In the genomic region with DNA sequence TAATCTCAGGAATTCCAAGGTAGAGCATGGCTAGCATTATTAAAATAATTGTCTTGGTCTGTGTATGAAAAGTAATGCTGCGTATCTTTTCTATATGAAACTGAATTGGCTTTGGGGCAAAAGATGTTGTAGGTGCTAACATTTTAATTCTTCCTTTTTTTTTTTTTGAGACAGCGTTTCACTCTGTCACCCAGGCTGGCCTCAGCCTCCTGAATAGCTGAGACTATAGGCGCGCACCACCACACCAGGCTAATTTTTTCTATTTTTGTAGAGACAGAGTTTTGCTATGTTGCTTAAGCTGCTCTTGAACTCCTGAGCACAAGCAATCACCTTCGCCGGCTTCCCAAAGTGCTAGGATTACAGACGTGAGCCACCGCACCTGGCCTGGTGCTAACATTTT, we compare ENCODE assay signal across 12 cellular contexts. TPM values are rescaled to one million over a fixed set of nuclear protein-coding genes. Genes with fewer than 3 reads are reported as not detected.
DNase-seq lines count a peak whose midpoint lies in the region; ATAC-seq, FAIRE-seq and TF ChIP-seq lines count a peak whose summit lies in the region.
"Had no signal": no experiment of that assay in that cellular context is flagged by ENCODE, and none has a peak within 500 bp of the region (broad histone marks: within the 10 kb centered on the region; RNA-seq: fewer than 3 reads in every experiment).

No MANE protein-coding gene starts in this region.

- peaks cover 61% of the 10 kb centered on the region for H3K36me3 Mint-ChIP-seq in T-helper 2 cell treated with Interferon-gamma antibody and Interleukin-4, amounts not matched to agents 5 μg/mL and 100 μg/mL, for 36 hours (ENCODE audit: low read depth)
- peaks cover 39% of the 10 kb centered on the region for H3K36me3 Mint-ChIP-seq in activated naive CD8-positive, alpha-beta T cell treated with anti-CD3 and anti-CD28 coated beads, Interleukin-2, amount 10 ng/mL, durations not matched to agents 7 days and 5 days

- H3K4me2 ChIP-seq in Karpas-422 (ENCODE audit: low read depth, low read length, poor library complexity, severe bottlenecking) = peak overlapping the region; percentile 32
- H3K4me2 ChIP-seq: A549 had no signal

- H3K27me3 Mint-ChIP-seq in T-helper 2 cell treated with Interferon-gamma antibody and Interleukin-4, amounts not matched to agents 5 μg/mL and 100 μg/mL, for 36 hours (ENCODE audit: low read depth) = no peaks in the 10 kb centered on the region
- H3K27me3 Mint-ChIP-seq in activated naive CD8-positive, alpha-beta T cell treated with anti-CD3 and anti-CD28 coated beads, Interleukin-2, amount 10 ng/mL, durations not matched to agents 7 days and 5 days = no peaks in the 10 kb centered on the region

- H3K9me3 Mint-ChIP-seq in T-helper 2 cell treated with Interferon-gamma antibody and Interleukin-4, amounts not matched to agents 5 μg/mL and 100 μg/mL, for 36 hours = peaks cover 12% of the 10 kb centered on the region
- no peaks in the 10 kb centered on the region for H3K9me3 Mint-ChIP-seq in activated naive CD8-positive, alpha-beta T cell treated with anti-CD3 and anti-CD28 coated beads, Interleukin-2, amount 10 ng/mL, durations not matched to agents 7 days and 5 days

- 84 to 91% (median 85%) methylated on average over 8 of the region's 8 CpGs for WGBS in small intestine, 3 donors

- POLR2A ChIA-PET in activated naive CD8-positive, alpha-beta T cell treated with anti-CD3 and anti-CD28 coated beads, Interleukin-2, amount 10 ng/mL, durations not matched to agents 7 days and 5 days (lab: Charles Lee) = interaction anchor here (0.8 kb wide), 1 partner anchor 23 kb away, joined by 3 read pairs; no protein-coding TSS in a partner anchor

- H3K79me2 ChIP-seq in Karpas-422 (ENCODE audit: low read length) = peaks cover 100% of the 10 kb centered on the region

- H3K27me3 ChIP-seq in Karpas-422 (ENCODE audit: low read length) (no peaks in the 10 kb centered on the region), small intestine (ENCODE audit: control insufficient read depth in 2 of 2, insufficient read depth in 2 of 2, low read length in 2 of 2) (no peaks in the 10 kb centered on the region), gastrocnemius medialis (no peaks in the 10 kb centered on the region)
- H3K27me3 ChIP-seq: transverse colon had no signal

- H4K20me1 ChIP-seq in Karpas-422 (ENCODE audit: insufficient read depth, low read depth, low read length) = no peaks in the 10 kb centered on the region

- H3K27ac ChIP-seq in Karpas-422 (ENCODE audit: low read length) (peak overlapping the region; percentile 63), small intestine (ENCODE audit: low read depth in 1 of 2, low read length in 1 of 2) (peak overlapping the region; percentile 11 to 59), gastrocnemius medialis (no peak overlapping the region), caudate nucleus (ENCODE audit: low read depth, low read length) (no peak overlapping the region)
- H3K27ac ChIP-seq: A549 had no signal

- no peak for TF ChIP-seq POLR2A in gastrocnemius medialis (IDR thresholded peaks at IDR 0.05)

- H3K36me3 ChIP-seq in Karpas-422 (ENCODE audit: insufficient read depth, low read length) = peaks cover 31% of the 10 kb centered on the region
- peaks cover 0 to 1% of the 10 kb centered on the region in 2 donors for H3K36me3 ChIP-seq in small intestine (ENCODE audit: control insufficient read depth in 2 of 2, insufficient read depth in 2 of 2, low read length in 2 of 2)
- H3K36me3 ChIP-seq in gastrocnemius medialis = peaks cover 0 to 4% of the 10 kb centered on the region in 2 donors
- H3K36me3 ChIP-seq: HAP-1, transverse colon had no signal

- H3K4me1 Mint-ChIP-seq in T-helper 2 cell treated with Interferon-gamma antibody and Interleukin-4, amounts not matched to agents 5 μg/mL and 100 μg/mL, for 36 hours (ENCODE audit: low read depth) = peaks cover 59% of the 10 kb centered on the region
- peaks cover 48% of the 10 kb centered on the region for H3K4me1 Mint-ChIP-seq in activated naive CD8-positive, alpha-beta T cell treated with anti-CD3 and anti-CD28 coated beads, Interleukin-2, amount 10 ng/mL, durations not matched to agents 7 days and 5 days

- H3K9me3 ChIP-seq in Karpas-422 (ENCODE audit: low read length) = no peaks in the 10 kb centered on the region
- no peaks in the 10 kb centered on the region for H3K9me3 ChIP-seq in small intestine (ENCODE audit: control insufficient read depth, low read depth)
- no peaks in the 10 kb centered on the region for H3K9me3 ChIP-seq in gastrocnemius medialis
- H3K9me3 ChIP-seq: A549, HAP-1, transverse colon had no signal

- FAIRE-seq in small intestine (lab: Jason Lieb, UNC) = no peak
- FAIRE-seq: A549 had no signal

- H3K9ac ChIP-seq in Karpas-422 (ENCODE audit: low read length) = no peak overlapping the region

- peak overlapping the region; percentile 77 for H3K4me3 Mint-ChIP-seq in T-helper 2 cell treated with Interferon-gamma antibody and Interleukin-4, amounts not matched to agents 5 μg/mL and 100 μg/mL, for 36 hours
- peak overlapping the region; percentile 78 for H3K4me3 Mint-ChIP-seq in activated naive CD8-positive, alpha-beta T cell treated with anti-CD3 and anti-CD28 coated beads, Interleukin-2, amount 10 ng/mL, durations not matched to agents 7 days and 5 days

- in situ Hi-C loops in gastrocnemius medialis (cut with MboI; ENCODE audit: low sequenced_read_pairs in 4 of 4) = no loop called here

- H2AFZ ChIP-seq in Karpas-422 (ENCODE audit: low read length) = no peak overlapping the region

- H3K4me3 ChIP-seq in Karpas-422 (ENCODE audit: low read length) = no peak overlapping the region
- H3K4me3 ChIP-seq in small intestine (ENCODE audit: low read depth in 1 of 2, low read length in 2 of 2) = no peak overlapping the region
- no peak overlapping the region for H3K4me3 ChIP-seq in gastrocnemius medialis
- H3K4me3 ChIP-seq: A549, HAP-1, transverse colon had no signal

- no peak for DNase-seq in T-helper 2 cell treated with Interferon-gamma antibody and Interleukin-4, amounts not matched to agents 5 μg/mL and 100 μg/mL, for 36 hours (ENCODE audit: low spot score)
- no peak for DNase-seq in T-helper 2 cell
- DNase-seq in Karpas-422 = no peak
- DNase-seq in activated naive CD8-positive, alpha-beta T cell treated with anti-CD3 and anti-CD28 coated beads, Interleukin-2, amount 10 ng/mL, durations not matched to agents 7 days and 5 days = no peak
- DNase-seq in small intestine = no peak
- DNase-seq in gastrocnemius medialis = no peak
- no peak for DNase-seq in middle frontal gyrus (ENCODE audit: extremely low spot score, low spot score)
- DNase-seq in caudate nucleus (lab: John Stamatoyannopoulos, UW) = no peak
- DNase-seq: DMS153, transverse colon had no signal

- no peaks in the 10 kb centered on the region for H3K9me2 ChIP-seq in Karpas-422 (replicated peaks; ENCODE audit: insufficient read depth, low read length)

- TF ChIP-seq CTCF in gastrocnemius medialis (IDR thresholded peaks at IDR 0.05 in 4 of 5, conservative IDR thresholded peaks at IDR 0.05 in 1 of 5) = no peak

- peaks cover 38% of the 10 kb centered on the region for H3K4me1 ChIP-seq in Karpas-422 (ENCODE audit: low read length)
- no peaks in the 10 kb centered on the region for H3K4me1 ChIP-seq in small intestine (ENCODE audit: control insufficient read depth in 2 of 2, insufficient read depth in 1 of 2, low read depth in 1 of 2, low read length in 1 of 2)
- peaks cover 18 to 27% of the 10 kb centered on the region in 2 donors for H3K4me1 ChIP-seq in gastrocnemius medialis
- H3K4me1 ChIP-seq: HAP-1 had no signal

- peak; percentile 24 for ATAC-seq in activated naive CD8-positive, alpha-beta T cell treated with anti-CD3 and anti-CD28 coated beads, Interleukin-2, amount 10 ng/mL, durations not matched to agents 7 days and 5 days (ENCODE audit: low read depth)
- no peak for ATAC-seq in gastrocnemius medialis
- ATAC-seq: A549 had no signal

- intact Hi-C loops in gastrocnemius medialis (cut with DNase I; ENCODE audit: low total_unique reads) = no loop called here

- H3K27ac Mint-ChIP-seq in T-helper 2 cell treated with Interferon-gamma antibody and Interleukin-4, amounts not matched to agents 5 μg/mL and 100 μg/mL, for 36 hours = peak overlapping the region; percentile 97
- H3K27ac Mint-ChIP-seq in activated naive CD8-positive, alpha-beta T cell treated with anti-CD3 and anti-CD28 coated beads, Interleukin-2, amount 10 ng/mL, durations not matched to agents 7 days and 5 days = peak overlapping the region; percentile 88

RNA-seq across cellular contexts. Expression of a gene that starts 42.9 kb away (rescaled TPM):
- 23.4 and 60.8 TPM in 2 replicates for total RNA-seq in Karpas-422 (2014; rRNA removed; shearing (Covaris generic); ENCODE audit: low replicate concordance)
- 10 to 100 TPM; 51.0 to 57.0 TPM for total RNA-seq in activated naive CD8-positive, alpha-beta T cell treated with anti-CD3 and anti-CD28 coated beads, Interleukin-2, amount 10 ng/mL, durations not matched to agents 7 days and 5 days
- 1 to 10 TPM; 4.3 to 7.2 (median 6.3) TPM for polyA plus RNA-seq in small intestine
- total RNA-seq in gastrocnemius medialis = 10 to 100 TPM; 15.8 to 25.5 (median 17.9) TPM

Comparison
In these comparisons a context has a peak if more than half of its experiments do, and no peak if none do; other contexts are left out.
1. H3K27ac ChIP-seq: peak in Karpas-422 (single experiment) and small intestine (2 of 2); none in gastrocnemius medialis (0 of 4) and caudate nucleus (single experiment).